Comparison of ENCODE assay signal across 1 cellular context in the genomic region with DNA sequence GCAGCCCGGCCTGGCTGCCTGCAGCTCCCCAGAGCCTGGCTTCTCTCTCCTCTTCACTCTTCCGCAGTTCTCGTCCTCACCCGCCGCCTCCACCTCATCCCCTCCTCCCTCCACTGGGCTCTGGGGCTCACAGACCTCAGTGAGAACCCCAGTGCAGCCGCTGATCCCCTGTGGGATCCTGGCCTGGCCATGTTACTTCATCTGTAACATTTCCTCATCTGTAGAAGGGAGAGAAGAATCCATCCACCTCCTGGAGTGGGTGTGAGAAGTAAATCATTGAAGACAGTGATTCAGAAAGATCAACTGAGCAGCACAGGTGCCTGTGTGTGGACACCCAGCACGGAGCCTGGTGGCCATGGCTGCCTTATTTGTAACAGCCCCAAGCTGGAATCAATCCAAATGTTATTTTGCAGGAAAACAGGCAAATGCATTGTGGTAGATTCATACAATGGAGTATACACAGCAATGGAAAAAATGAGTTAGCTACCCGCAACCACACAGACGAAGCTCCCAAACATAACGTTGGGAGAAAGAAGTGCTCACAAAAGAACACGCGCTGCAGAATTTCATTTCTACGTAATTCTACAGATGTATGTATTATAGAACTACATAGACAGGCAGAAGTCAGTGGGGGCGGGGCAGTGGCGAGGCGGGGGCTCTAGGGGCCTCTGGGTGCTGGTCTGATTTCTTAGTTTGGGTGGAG.
TF ChIP-seq lines count a peak whose summit lies in the region.

No MANE protein-coding gene starts in this region.

TF ChIP-seq in IMR-90, 13 proteins besides CTCF, POLR2A, EP300 and RAD21 (continued from another document):
- TF ChIP-seq, protein P1, sequence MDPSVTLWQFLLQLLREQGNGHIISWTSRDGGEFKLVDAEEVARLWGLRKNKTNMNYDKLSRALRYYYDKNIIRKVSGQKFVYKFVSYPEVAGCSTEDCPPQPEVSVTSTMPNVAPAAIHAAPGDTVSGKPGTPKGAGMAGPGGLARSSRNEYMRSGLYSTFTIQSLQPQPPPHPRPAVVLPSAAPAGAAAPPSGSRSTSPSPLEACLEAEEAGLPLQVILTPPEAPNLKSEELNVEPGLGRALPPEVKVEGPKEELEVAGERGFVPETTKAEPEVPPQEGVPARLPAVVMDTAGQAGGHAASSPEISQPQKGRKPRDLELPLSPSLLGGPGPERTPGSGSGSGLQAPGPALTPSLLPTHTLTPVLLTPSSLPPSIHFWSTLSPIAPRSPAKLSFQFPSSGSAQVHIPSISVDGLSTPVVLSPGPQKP (IDR thresholded peaks at IDR 0.05; ENCODE audit: borderline replicate concordance, low read depth, low read length), result no peak
- no peak for TF ChIP-seq NFE2L2 (IDR thresholded peaks at IDR 0.05; ENCODE audit: low read depth, low read length)
- TF ChIP-seq SMC3 (IDR thresholded peaks at IDR 0.05; ENCODE audit: low read depth, low read length), result no peak
- TF ChIP-seq BHLHE40 (IDR thresholded peaks at IDR 0.05; ENCODE audit: low read depth, low read length), result no peak
- TF ChIP-seq MAZ (IDR thresholded peaks at IDR 0.05; ENCODE audit: borderline replicate concordance, low read depth, low read length), result no peak
- TF ChIP-seq RCOR1 (IDR thresholded peaks at IDR 0.05; ENCODE audit: insufficient replicate concordance, low read length), result no peak
- TF ChIP-seq USF2 (IDR thresholded peaks at IDR 0.05; ENCODE audit: low read depth, low read length), result no peak
- TF ChIP-seq CEBPB (IDR thresholded peaks at IDR 0.05; ENCODE audit: low read depth, low read length), result no peak
TF ChIP-seq in IMR-90: peak in this region for 0.
